In the genomic region with DNA sequence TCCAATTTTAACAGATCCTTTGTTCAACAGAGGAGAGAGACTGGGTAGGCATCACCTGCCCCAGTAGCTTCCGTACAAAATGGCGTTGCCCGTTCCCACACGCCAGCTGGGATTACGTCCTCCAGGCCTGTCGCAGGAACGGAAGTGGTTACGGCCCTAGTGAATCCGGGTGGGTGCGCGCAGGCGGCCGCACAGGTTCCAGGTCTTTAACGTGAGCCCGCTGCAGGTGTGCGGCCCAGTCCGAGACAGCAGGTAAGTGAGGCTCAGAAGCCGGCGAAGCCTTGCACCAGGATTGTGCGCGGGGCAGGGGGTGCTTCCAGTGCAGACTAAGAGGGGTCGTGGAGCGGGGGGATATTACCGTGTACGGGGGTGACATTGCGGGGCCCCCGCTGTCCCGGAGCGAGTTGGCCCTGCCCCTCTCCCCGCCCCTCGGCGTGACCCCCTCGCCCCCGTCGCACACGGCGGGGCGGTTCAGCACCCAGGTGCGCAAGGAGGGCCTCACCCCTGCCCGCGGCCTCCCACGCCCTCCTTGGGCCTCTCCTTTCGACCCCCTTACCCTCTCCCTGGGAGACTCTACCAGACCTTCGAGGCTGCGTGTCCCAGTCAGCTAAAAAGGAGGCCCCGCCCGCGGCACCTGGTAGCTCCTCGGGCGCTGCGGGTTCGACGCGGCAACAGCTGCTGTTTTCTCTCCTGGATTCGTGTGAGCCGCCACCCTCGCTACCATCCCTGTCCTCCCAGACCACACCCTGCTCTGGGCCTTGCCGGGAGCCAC, we compare ENCODE assay signal across 1 cellular context.
TF ChIP-seq lines count a peak whose summit lies in the region.

A gene with protein sequence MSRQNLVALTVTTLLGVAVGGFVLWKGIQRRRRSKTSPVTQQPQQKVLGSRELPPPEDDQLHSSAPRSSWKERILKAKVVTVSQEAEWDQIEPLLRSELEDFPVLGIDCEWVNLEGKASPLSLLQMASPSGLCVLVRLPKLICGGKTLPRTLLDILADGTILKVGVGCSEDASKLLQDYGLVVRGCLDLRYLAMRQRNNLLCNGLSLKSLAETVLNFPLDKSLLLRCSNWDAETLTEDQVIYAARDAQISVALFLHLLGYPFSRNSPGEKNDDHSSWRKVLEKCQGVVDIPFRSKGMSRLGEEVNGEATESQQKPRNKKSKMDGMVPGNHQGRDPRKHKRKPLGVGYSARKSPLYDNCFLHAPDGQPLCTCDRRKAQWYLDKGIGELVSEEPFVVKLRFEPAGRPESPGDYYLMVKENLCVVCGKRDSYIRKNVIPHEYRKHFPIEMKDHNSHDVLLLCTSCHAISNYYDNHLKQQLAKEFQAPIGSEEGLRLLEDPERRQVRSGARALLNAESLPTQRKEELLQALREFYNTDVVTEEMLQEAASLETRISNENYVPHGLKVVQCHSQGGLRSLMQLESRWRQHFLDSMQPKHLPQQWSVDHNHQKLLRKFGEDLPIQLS (plus strand): TSS at position 159 of the 772 bp plus-strand sequence. CDS start 17,973 bp downstream, outside the sequence.

TF ChIP-seq in HepG2, 621 proteins besides CTCF, POLR2A, EP300 and RAD21 (continued from another document and continues in another):
- TF ChIP-seq, protein P1, sequence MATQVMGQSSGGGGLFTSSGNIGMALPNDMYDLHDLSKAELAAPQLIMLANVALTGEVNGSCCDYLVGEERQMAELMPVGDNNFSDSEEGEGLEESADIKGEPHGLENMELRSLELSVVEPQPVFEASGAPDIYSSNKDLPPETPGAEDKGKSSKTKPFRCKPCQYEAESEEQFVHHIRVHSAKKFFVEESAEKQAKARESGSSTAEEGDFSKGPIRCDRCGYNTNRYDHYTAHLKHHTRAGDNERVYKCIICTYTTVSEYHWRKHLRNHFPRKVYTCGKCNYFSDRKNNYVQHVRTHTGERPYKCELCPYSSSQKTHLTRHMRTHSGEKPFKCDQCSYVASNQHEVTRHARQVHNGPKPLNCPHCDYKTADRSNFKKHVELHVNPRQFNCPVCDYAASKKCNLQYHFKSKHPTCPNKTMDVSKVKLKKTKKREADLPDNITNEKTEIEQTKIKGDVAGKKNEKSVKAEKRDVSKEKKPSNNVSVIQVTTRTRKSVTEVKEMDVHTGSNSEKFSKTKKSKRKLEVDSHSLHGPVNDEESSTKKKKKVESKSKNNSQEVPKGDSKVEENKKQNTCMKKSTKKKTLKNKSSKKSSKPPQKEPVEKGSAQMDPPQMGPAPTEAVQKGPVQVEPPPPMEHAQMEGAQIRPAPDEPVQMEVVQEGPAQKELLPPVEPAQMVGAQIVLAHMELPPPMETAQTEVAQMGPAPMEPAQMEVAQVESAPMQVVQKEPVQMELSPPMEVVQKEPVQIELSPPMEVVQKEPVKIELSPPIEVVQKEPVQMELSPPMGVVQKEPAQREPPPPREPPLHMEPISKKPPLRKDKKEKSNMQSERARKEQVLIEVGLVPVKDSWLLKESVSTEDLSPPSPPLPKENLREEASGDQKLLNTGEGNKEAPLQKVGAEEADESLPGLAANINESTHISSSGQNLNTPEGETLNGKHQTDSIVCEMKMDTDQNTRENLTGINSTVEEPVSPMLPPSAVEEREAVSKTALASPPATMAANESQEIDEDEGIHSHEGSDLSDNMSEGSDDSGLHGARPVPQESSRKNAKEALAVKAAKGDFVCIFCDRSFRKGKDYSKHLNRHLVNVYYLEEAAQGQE (IDR thresholded peaks at IDR 0.05; ENCODE audit: borderline replicate concordance in 1 of 2, low read depth in 1 of 2, low read length in 2 of 2), result no peak
- TF ChIP-seq HCFC1 (IDR thresholded peaks at IDR 0.05; ENCODE audit: low read depth, low read length) (peak; percentile 80), ZNF451 (CRISPR knock-in tag; IDR thresholded peaks at IDR 0.05) (peak; percentile 57; the same call in 1 of the 2 replicates), NFATC3 (CRISPR knock-in tag; IDR thresholded peaks at IDR 0.05) (no peak), KAT2B (IDR thresholded peaks at IDR 0.05; ENCODE audit: borderline replicate concordance, low read depth, low read length) (no peak), ZBTB7B (CRISPR knock-in tag; IDR thresholded peaks at IDR 0.05) (peak; percentile 91), ZMYM2 (CRISPR knock-in tag; IDR thresholded peaks at IDR 0.05) (no peak), NR1H2 (CRISPR knock-in tag; IDR thresholded peaks at IDR 0.05; ENCODE audit: borderline replicate concordance, low read depth) (no peak; the same call in 1 of the 2 replicates), HOXA9 (CRISPR knock-in tag; IDR thresholded peaks at IDR 0.05; ENCODE audit: borderline replicate concordance) (no peak), ZBTB42 (CRISPR knock-in tag; IDR thresholded peaks at IDR 0.05) (no peak), HIVEP1 (CRISPR knock-in tag; IDR thresholded peaks at IDR 0.05) (peak; percentile 55; the same call in 1 of the 2 replicates), MLLT10 (CRISPR knock-in tag; IDR thresholded peaks at IDR 0.05) (no peak), KDM5B (CRISPR knock-in tag; IDR thresholded peaks at IDR 0.05; ENCODE audit: borderline replicate concordance) (peak; percentile 92; the same call in 1 of the 2 replicates), BRCA1 (CRISPR knock-in tag; IDR thresholded peaks at IDR 0.05) (no peak), SIN3B (IDR thresholded peaks at IDR 0.05; ENCODE audit: low read length) (peak; percentile 47; the same call in 1 of the 2 replicates), ZNF780A (CRISPR knock-in tag; IDR thresholded peaks at IDR 0.05) (no peak), PCBP2 (optimal IDR thresholded peaks at IDR 0.05; ENCODE audit: low read depth, low read length, poor library complexity, severe bottlenecking) (no peak), KLF11 (CRISPR knock-in tag; IDR thresholded peaks at IDR 0.05) (no peak), SCMH1 (CRISPR knock-in tag; IDR thresholded peaks at IDR 0.05; ENCODE audit: borderline replicate concordance) (no peak)
- TF ChIP-seq, protein P2, sequence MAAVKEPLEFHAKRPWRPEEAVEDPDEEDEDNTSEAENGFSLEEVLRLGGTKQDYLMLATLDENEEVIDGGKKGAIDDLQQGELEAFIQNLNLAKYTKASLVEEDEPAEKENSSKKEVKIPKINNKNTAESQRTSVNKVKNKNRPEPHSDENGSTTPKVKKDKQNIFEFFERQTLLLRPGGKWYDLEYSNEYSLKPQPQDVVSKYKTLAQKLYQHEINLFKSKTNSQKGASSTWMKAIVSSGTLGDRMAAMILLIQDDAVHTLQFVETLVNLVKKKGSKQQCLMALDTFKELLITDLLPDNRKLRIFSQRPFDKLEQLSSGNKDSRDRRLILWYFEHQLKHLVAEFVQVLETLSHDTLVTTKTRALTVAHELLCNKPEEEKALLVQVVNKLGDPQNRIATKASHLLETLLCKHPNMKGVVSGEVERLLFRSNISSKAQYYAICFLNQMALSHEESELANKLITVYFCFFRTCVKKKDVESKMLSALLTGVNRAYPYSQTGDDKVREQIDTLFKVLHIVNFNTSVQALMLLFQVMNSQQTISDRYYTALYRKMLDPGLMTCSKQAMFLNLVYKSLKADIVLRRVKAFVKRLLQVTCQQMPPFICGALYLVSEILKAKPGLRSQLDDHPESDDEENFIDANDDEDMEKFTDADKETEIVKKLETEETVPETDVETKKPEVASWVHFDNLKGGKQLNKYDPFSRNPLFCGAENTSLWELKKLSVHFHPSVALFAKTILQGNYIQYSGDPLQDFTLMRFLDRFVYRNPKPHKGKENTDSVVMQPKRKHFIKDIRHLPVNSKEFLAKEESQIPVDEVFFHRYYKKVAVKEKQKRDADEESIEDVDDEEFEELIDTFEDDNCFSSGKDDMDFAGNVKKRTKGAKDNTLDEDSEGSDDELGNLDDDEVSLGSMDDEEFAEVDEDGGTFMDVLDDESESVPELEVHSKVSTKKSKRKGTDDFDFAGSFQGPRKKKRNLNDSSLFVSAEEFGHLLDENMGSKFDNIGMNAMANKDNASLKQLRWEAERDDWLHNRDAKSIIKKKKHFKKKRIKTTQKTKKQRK (IDR thresholded peaks at IDR 0.05; ENCODE audit: low read length), result no peak
- TF ChIP-seq, protein P3, sequence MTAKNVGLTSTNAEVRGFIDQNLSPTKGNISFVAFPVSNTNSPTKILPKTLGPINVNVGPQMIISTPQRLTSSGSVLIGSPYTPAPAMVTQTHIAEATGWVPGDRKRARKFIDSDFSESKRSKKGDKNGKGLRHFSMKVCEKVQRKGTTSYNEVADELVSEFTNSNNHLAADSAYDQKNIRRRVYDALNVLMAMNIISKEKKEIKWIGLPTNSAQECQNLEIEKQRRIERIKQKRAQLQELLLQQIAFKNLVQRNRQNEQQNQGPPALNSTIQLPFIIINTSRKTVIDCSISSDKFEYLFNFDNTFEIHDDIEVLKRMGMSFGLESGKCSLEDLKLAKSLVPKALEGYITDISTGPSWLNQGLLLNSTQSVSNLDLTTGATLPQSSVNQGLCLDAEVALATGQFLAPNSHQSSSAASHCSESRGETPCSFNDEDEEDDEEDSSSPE (CRISPR knock-in tag; IDR thresholded peaks at IDR 0.05), result peak; percentile 26; the same call in 1 of the 2 replicates
- TF ChIP-seq, protein P4, sequence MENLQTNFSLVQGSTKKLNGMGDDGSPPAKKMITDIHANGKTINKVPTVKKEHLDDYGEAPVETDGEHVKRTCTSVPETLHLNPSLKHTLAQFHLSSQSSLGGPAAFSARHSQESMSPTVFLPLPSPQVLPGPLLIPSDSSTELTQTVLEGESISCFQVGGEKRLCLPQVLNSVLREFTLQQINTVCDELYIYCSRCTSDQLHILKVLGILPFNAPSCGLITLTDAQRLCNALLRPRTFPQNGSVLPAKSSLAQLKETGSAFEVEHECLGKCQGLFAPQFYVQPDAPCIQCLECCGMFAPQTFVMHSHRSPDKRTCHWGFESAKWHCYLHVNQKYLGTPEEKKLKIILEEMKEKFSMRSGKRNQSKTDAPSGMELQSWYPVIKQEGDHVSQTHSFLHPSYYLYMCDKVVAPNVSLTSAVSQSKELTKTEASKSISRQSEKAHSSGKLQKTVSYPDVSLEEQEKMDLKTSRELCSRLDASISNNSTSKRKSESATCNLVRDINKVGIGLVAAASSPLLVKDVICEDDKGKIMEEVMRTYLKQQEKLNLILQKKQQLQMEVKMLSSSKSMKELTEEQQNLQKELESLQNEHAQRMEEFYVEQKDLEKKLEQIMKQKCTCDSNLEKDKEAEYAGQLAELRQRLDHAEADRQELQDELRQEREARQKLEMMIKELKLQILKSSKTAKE (CRISPR knock-in tag; IDR thresholded peaks at IDR 0.05; ENCODE audit: borderline replicate concordance), result no peak
- TF ChIP-seq, protein P5, sequence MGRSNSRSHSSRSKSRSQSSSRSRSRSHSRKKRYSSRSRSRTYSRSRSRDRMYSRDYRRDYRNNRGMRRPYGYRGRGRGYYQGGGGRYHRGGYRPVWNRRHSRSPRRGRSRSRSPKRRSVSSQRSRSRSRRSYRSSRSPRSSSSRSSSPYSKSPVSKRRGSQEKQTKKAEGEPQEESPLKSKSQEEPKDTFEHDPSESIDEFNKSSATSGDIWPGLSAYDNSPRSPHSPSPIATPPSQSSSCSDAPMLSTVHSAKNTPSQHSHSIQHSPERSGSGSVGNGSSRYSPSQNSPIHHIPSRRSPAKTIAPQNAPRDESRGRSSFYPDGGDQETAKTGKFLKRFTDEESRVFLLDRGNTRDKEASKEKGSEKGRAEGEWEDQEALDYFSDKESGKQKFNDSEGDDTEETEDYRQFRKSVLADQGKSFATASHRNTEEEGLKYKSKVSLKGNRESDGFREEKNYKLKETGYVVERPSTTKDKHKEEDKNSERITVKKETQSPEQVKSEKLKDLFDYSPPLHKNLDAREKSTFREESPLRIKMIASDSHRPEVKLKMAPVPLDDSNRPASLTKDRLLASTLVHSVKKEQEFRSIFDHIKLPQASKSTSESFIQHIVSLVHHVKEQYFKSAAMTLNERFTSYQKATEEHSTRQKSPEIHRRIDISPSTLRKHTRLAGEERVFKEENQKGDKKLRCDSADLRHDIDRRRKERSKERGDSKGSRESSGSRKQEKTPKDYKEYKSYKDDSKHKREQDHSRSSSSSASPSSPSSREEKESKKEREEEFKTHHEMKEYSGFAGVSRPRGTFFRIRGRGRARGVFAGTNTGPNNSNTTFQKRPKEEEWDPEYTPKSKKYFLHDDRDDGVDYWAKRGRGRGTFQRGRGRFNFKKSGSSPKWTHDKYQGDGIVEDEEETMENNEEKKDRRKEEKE (IDR thresholded peaks at IDR 0.05), result no peak
- TF ChIP-seq, protein P6, sequence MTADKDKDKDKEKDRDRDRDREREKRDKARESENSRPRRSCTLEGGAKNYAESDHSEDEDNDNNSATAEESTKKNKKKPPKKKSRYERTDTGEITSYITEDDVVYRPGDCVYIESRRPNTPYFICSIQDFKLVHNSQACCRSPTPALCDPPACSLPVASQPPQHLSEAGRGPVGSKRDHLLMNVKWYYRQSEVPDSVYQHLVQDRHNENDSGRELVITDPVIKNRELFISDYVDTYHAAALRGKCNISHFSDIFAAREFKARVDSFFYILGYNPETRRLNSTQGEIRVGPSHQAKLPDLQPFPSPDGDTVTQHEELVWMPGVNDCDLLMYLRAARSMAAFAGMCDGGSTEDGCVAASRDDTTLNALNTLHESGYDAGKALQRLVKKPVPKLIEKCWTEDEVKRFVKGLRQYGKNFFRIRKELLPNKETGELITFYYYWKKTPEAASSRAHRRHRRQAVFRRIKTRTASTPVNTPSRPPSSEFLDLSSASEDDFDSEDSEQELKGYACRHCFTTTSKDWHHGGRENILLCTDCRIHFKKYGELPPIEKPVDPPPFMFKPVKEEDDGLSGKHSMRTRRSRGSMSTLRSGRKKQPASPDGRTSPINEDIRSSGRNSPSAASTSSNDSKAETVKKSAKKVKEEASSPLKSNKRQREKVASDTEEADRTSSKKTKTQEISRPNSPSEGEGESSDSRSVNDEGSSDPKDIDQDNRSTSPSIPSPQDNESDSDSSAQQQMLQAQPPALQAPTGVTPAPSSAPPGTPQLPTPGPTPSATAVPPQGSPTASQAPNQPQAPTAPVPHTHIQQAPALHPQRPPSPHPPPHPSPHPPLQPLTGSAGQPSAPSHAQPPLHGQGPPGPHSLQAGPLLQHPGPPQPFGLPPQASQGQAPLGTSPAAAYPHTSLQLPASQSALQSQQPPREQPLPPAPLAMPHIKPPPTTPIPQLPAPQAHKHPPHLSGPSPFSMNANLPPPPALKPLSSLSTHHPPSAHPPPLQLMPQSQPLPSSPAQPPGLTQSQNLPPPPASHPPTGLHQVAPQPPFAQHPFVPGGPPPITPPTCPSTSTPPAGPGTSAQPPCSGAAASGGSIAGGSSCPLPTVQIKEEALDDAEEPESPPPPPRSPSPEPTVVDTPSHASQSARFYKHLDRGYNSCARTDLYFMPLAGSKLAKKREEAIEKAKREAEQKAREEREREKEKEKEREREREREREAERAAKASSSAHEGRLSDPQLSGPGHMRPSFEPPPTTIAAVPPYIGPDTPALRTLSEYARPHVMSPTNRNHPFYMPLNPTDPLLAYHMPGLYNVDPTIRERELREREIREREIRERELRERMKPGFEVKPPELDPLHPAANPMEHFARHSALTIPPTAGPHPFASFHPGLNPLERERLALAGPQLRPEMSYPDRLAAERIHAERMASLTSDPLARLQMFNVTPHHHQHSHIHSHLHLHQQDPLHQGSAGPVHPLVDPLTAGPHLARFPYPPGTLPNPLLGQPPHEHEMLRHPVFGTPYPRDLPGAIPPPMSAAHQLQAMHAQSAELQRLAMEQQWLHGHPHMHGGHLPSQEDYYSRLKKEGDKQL (CRISPR knock-in tag; IDR thresholded peaks at IDR 0.05; ENCODE audit: low read depth), result no peak
- TF ChIP-seq, protein P7, sequence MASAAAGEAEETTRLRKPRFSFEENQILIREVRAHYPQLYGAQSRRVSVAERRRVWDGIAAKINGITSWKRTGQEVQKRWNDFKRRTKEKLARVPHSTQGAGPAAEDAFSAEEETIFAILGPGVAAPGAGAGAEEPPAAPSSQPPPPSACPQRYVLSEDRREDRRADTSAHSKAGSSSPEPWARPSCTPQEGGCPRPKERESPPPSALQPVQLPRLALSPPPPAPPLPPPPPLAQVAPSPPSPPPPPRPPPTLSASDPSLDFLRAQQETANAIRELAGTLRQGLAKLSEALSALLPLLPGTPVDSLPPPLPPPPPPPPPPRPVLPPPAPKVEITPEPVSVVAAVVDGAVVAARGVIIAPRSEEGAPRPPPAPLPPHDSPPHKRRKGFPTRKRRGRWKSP (CRISPR knock-in tag; IDR thresholded peaks at IDR 0.05), result 0 out of 2 replicates have a peak, but pooled peaks have one; percentile 56
- TF ChIP-seq, protein P8, sequence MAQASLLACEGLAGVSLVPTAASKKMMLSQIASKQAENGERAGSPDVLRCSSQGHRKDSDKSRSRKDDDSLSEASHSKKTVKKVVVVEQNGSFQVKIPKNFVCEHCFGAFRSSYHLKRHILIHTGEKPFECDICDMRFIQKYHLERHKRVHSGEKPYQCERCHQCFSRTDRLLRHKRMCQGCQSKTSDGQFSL (CRISPR knock-in tag; IDR thresholded peaks at IDR 0.05), result 0 out of 2 replicates have a peak, but pooled peaks have one; percentile 48
